31 cellular contexts compared by ENCODE assay signal in genomic region chr5:68680376-68680775, GRCh38.
DNase-seq lines count a peak whose midpoint lies in the region; ATAC-seq and TF ChIP-seq lines count a peak whose summit lies in the region.
"Had no signal": no experiment of that assay in that cellular context is flagged by ENCODE, and none has a peak within 500 bp of the region (broad histone marks: within the 10 kb centered on the region; RNA-seq: fewer than 3 reads in every experiment).

No MANE protein-coding gene starts in this region.

- DNase-seq in Right ventricle myocardium inferior (ENCODE audit: missing footprints) (no peak), right atrium auricular region (ENCODE audit: low spot score) (no peak), SK-N-MC (ENCODE audit: low read depth, low spot score) (peak; percentile 10), fibroblast of the conjunctiva (ENCODE audit: low read depth) (peak; percentile 43), NCI-H1436 treated with DMSO at 0.1 percent for 48 hours (lab: John Stamatoyannopoulos, UW) (no peak), nucleus accumbens (lab: John Stamatoyannopoulos, UW) (no peak), T-cell (no peak)
- DNase-seq: activated CD4-positive, alpha-beta T cell treated with anti-CD3 and anti-CD28 coated beads for 4 hours; activated effector memory CD4-positive, alpha-beta T cell treated with anti-CD3 and anti-CD28 coated beads, Interleukin-2, amount 50 U/mL, for 16 hours; activated naive CD8-positive, alpha-beta T cell treated with anti-CD3 and anti-CD28 coated beads for 36 hours; activated T-cell treated with anti-CD3 and anti-CD28 coated beads, Interleukin-2, amount 50 U/mL, for 1 hour; AML-193; CD8-positive, alpha-beta T cell; effector memory CD4-positive, alpha-beta T cell; kidney glomerular epithelial cell; NCI-H2081 treated with DMSO at 0.1 percent for 48 hours; NCI-H2227 treated with DMSO at 0.1 percent for 48 hours; NCI-H526 treated with DMSO at 0.1 percent for 48 hours; ovary; SIG-M5; small intestine; stimulated activated naive CD4-positive, alpha-beta T cell; T1000; WERI-Rb-1 had no signal

- TF ChIP-seq CTCF in right atrium auricular region (IDR thresholded peaks at IDR 0.05), result no peak

- H3K4me1 Mint-ChIP-seq in T-cell, result peaks cover 0 to 4% (median 0%) of the 10 kb centered on the region in 3 donors
- H3K4me1 Mint-ChIP-seq: activated naive CD8-positive, alpha-beta T cell treated with anti-CD3 and anti-CD28 coated beads for 36 hours had no signal

- no peaks in the 10 kb centered on the region for H3K9me3 Mint-ChIP-seq in T-cell
- H3K9me3 Mint-ChIP-seq: activated naive CD8-positive, alpha-beta T cell treated with anti-CD3 and anti-CD28 coated beads for 36 hours; CD8-positive, alpha-beta T cell had no signal

- peaks cover 10 to 20% of the 10 kb centered on the region in 2 donors for H3K27me3 Mint-ChIP-seq in T-cell
- H3K27me3 Mint-ChIP-seq: activated naive CD8-positive, alpha-beta T cell treated with anti-CD3 and anti-CD28 coated beads for 36 hours had no signal

- H3K9me3 ChIP-seq in right atrium auricular region, result no peaks in the 10 kb centered on the region
- H3K9me3 ChIP-seq in SK-N-MC (ENCODE audit: low read depth, low read length), result no peaks in the 10 kb centered on the region
- H3K9me3 ChIP-seq in subcutaneous abdominal adipose tissue (ENCODE audit: control insufficient read depth in 5 of 5, low read length in 5 of 5), result no peaks in the 10 kb centered on the region
- H3K9me3 ChIP-seq: ascending aorta, ovary, suprapubic skin had no signal

- no peak overlapping the region for H3K27ac ChIP-seq in right atrium auricular region
- H3K27ac ChIP-seq in SK-N-MC, result no peak overlapping the region
- peak overlapping the region; percentile 15 for H3K27ac ChIP-seq in subcutaneous abdominal adipose tissue (ENCODE audit: low read depth, low read length)
- H3K27ac ChIP-seq: ascending aorta, cardiac muscle cell, coronary artery, KMS-11, ovary, suprapubic skin, WERI-Rb-1 had no signal

- H3K9ac ChIP-seq in SK-N-MC (ENCODE audit: insufficient read length) (no peak overlapping the region), subcutaneous abdominal adipose tissue (ENCODE audit: low read length in 5 of 5) (no peak overlapping the region)
- H3K9ac ChIP-seq: KMS-11 had no signal

- intact Hi-C loops in Right ventricle myocardium inferior (cut with DNase I), result no loop called here

- no peak overlapping the region for H3K4me3 Mint-ChIP-seq in T-cell
- H3K4me3 Mint-ChIP-seq: activated naive CD8-positive, alpha-beta T cell treated with anti-CD3 and anti-CD28 coated beads for 36 hours; CD8-positive, alpha-beta T cell had no signal

- no peaks in the 10 kb centered on the region for H3K36me3 Mint-ChIP-seq in T-cell
- H3K36me3 Mint-ChIP-seq: activated naive CD8-positive, alpha-beta T cell treated with anti-CD3 and anti-CD28 coated beads for 36 hours; CD8-positive, alpha-beta T cell had no signal

- H3K27ac Mint-ChIP-seq in T-cell, result no peak overlapping the region
- H3K27ac Mint-ChIP-seq: activated naive CD8-positive, alpha-beta T cell treated with anti-CD3 and anti-CD28 coated beads for 36 hours; CD8-positive, alpha-beta T cell had no signal

- H3K4me3 ChIP-seq in right atrium auricular region (no peak overlapping the region), SK-N-MC (no peak overlapping the region; the same call in 1 of the 2 replicates), subcutaneous abdominal adipose tissue (ENCODE audit: low read depth in 1 of 5, low read length in 5 of 5) (peak overlapping the region in 1 of 5 donors; percentile 9)
- H3K4me3 ChIP-seq: ascending aorta, cardiac muscle cell, coronary artery, ovary, suprapubic skin had no signal

- ATAC-seq in Right ventricle myocardium inferior, result peak; percentile 27
- no peak for ATAC-seq in T-cell (replicated peaks in 1 of 4)
- ATAC-seq: CD8-positive, alpha-beta T cell; Panc1 had no signal

- H3K36me3 ChIP-seq in right atrium auricular region (no peaks in the 10 kb centered on the region), SK-N-MC (ENCODE audit: insufficient read depth, low read length) (no peaks in the 10 kb centered on the region), subcutaneous abdominal adipose tissue (ENCODE audit: control insufficient read depth in 5 of 5, insufficient read depth in 5 of 5, low read length in 5 of 5) (no peaks in the 10 kb centered on the region)
- H3K36me3 ChIP-seq: ascending aorta, cardiac muscle cell, ovary, suprapubic skin, WERI-Rb-1 had no signal

- CTCF ChIA-PET in T-cell (lab: Charles Lee), result no interaction called here

- no peaks in the 10 kb centered on the region for H3K27me3 ChIP-seq in right atrium auricular region
- H3K27me3 ChIP-seq in subcutaneous abdominal adipose tissue (ENCODE audit: control insufficient read depth in 5 of 5, insufficient read depth in 4 of 5, low read length in 5 of 5), result no peaks in the 10 kb centered on the region
- H3K27me3 ChIP-seq: ascending aorta, cardiac muscle cell, ovary, suprapubic skin had no signal

- H3K4me1 ChIP-seq in right atrium auricular region, result peaks cover 0 to 8% of the 10 kb centered on the region in 2 donors
- peaks cover 8 to 48% (median 42%) of the 10 kb centered on the region in 5 donors for H3K4me1 ChIP-seq in subcutaneous abdominal adipose tissue (ENCODE audit: control insufficient read depth in 5 of 5, insufficient read depth in 5 of 5, low read length in 5 of 5)
- H3K4me1 ChIP-seq: ascending aorta had no signal

- POLR2A ChIA-PET in T-cell (lab: Charles Lee), result no interaction called here

Comparison
In these comparisons a context has a peak if more than half of its experiments do, and no peak if none do; other contexts are left out.
1. DNase-seq: peak in SK-N-MC (single experiment) and fibroblast of the conjunctiva (single experiment); none in Right ventricle myocardium inferior (single experiment), right atrium auricular region (single experiment), NCI-H1436 treated with DMSO at 0.1 percent for 48 hours (single experiment), nucleus accumbens (0 of 56) and T-cell (0 of 34).